ENCODE assay signal across 25 cellular contexts in the genomic region with DNA sequence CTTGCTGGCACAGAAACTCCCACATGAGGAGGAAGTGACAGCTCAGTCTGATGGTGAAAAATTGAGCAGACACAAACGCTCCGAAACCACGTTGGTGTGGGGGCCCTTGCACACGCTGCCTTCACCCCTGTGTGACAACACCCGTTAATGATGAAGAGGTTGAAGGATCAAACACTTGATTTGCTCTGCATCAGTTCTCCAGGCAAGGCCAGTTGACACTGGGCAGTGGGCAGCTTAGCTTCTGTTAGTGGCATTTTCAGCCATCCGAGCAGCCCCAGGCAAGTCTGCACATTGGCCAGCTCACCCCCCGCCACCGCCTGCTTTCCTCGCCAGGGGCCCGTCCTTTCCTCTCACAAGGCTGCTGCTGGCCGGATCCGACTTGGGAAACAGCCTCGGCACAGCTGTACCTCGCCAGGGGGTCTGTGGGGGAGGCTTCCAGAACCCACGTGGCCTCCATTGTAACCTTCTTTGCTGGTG.
A peak's percentile ranks its signal among the peaks of the same experiment; 100 is the strongest.
DNase-seq lines count a peak whose midpoint lies in the region; ATAC-seq lines count a peak whose summit lies in the region.
"Had no signal": no experiment of that assay in that cellular context is flagged by ENCODE, and none has a peak within 500 bp of the region (broad histone marks: within the 10 kb centered on the region; RNA-seq: fewer than 3 reads in every experiment).

No MANE protein-coding gene starts in this region.

- POLR2A ChIA-PET in activated CD4-positive, alpha-beta T cell treated with anti-CD3 and anti-CD28 coated beads for 36 hours (lab: Charles Lee): interaction anchor here (0.6 kb wide), 1 partner anchor 1015 kb away, joined by 4 read pairs; no protein-coding TSS in a partner anchor

- H2BK15ac ChIP-seq in mesendoderm (replicated peaks; ENCODE audit: low read depth): no peak overlapping the region

- WGBS in mesendoderm (ENCODE audit: extremely low coverage, insufficient coverage, low lambda C conversion rate): no CpG with 5 or more reads among the region's 15 CpGs

- CTCF ChIA-PET in activated CD4-positive, alpha-beta T cell treated with anti-CD3 and anti-CD28 coated beads for 36 hours (lab: Charles Lee): interaction anchor here (0.5 to 1.1 kb wide), 4 partner anchors 59 to 352 kb away, joined by 4 to 5 read pairs (median 4); a partner anchor contains a TSS

- H4K5ac ChIP-seq in mesendoderm (ENCODE audit: low read length): no peak overlapping the region

- H3K56ac ChIP-seq in mesendoderm (ENCODE audit: low read length): no peak overlapping the region

- H3K27me3 Mint-ChIP-seq in activated CD4-positive, alpha-beta T cell treated with anti-CD3 and anti-CD28 coated beads for 36 hours: peaks cover 3% of the 10 kb centered on the region
- H3K27me3 Mint-ChIP-seq: activated CD4-positive, alpha-beta T cell treated with anti-CD3 and anti-CD28 coated beads, Interleukin-2, amount 10 ng/mL, durations not matched to agents 24 days and 14 days had no signal

- H3K9ac ChIP-seq in mesendoderm (ENCODE audit: low read length): no peak overlapping the region

- H3K79me2 ChIP-seq in mesendoderm (ENCODE audit: control insufficient read depth, insufficient read depth, low read length): no peaks in the 10 kb centered on the region

- H3K23ac ChIP-seq in mesendoderm (ENCODE audit: low read length): peak overlapping the region; percentile 18

- peaks cover 4% of the 10 kb centered on the region for H3K4me1 Mint-ChIP-seq in activated CD4-positive, alpha-beta T cell treated with anti-CD3 and anti-CD28 coated beads for 36 hours
- H3K4me1 Mint-ChIP-seq: activated CD4-positive, alpha-beta T cell treated with anti-CD3 and anti-CD28 coated beads, Interleukin-2, amount 10 ng/mL, durations not matched to agents 24 days and 14 days; stimulated activated memory B cell treated with anti-CD40 and anti-IgM and Interleukin-4, amounts not matched to agents 10 μg/mL and 1 μg/mL and 100 μg/mL, for 72 hours had no signal

- no peak overlapping the region for H4K8ac ChIP-seq in mesendoderm (ENCODE audit: low read depth, low read length)

- H3K27ac ChIP-seq in mesendoderm (ENCODE audit: low read depth, low read length): no peak overlapping the region
- H3K27ac ChIP-seq: PC-9 had no signal

- no peak overlapping the region for H3K4me3 ChIP-seq in mesendoderm (ENCODE audit: low read length)
- H3K4me3 ChIP-seq: K562, PC-9 had no signal

- no peak overlapping the region for H3K4ac ChIP-seq in mesendoderm (ENCODE audit: low read depth, low read length)

- H3K36me3 ChIP-seq in mesendoderm (ENCODE audit: control insufficient read depth, insufficient read depth, low read length): no peaks in the 10 kb centered on the region

- peak; percentile 76 for ATAC-seq in activated CD4-positive, alpha-beta T cell treated with anti-CD3 and anti-CD28 coated beads for 36 hours
- no peak for ATAC-seq in GM21786 (IDR thresholded peaks at IDR 0.05; ENCODE audit: unreplicated experiment)
- no peak for ATAC-seq in GM18498 (IDR thresholded peaks at IDR 0.05; ENCODE audit: unreplicated experiment)
- ATAC-seq: K562; stimulated activated memory B cell treated with anti-CD40 and anti-IgM and Interleukin-4, amounts not matched to agents 10 μg/mL and 1 μg/mL and 100 μg/mL, for 72 hours had no signal

- no peaks in the 10 kb centered on the region for H3K36me3 Mint-ChIP-seq in activated CD4-positive, alpha-beta T cell treated with anti-CD3 and anti-CD28 coated beads for 36 hours (ENCODE audit: low read depth)
- H3K36me3 Mint-ChIP-seq: CD4-positive, CD25-positive, alpha-beta regulatory T cell; stimulated activated memory B cell treated with anti-CD40 and anti-IgM and Interleukin-4, amounts not matched to agents 10 μg/mL and 1 μg/mL and 100 μg/mL, for 72 hours had no signal

- no peak overlapping the region for H2BK120ac ChIP-seq in mesendoderm (ENCODE audit: low read depth, low read length)

- no peak overlapping the region for H3K4me3 Mint-ChIP-seq in activated CD4-positive, alpha-beta T cell treated with anti-CD3 and anti-CD28 coated beads for 36 hours
- H3K4me3 Mint-ChIP-seq: activated CD4-positive, alpha-beta T cell treated with anti-CD3 and anti-CD28 coated beads, Interleukin-2, amount 10 ng/mL, durations not matched to agents 24 days and 14 days; activated naive CD4-positive, alpha-beta T cell treated with anti-CD3 and anti-CD28 coated beads for 36 hours; CD4-positive, CD25-positive, alpha-beta regulatory T cell; neural crest cell; stimulated activated memory B cell treated with anti-CD40 and anti-IgM and Interleukin-4, amounts not matched to agents 10 μg/mL and 1 μg/mL and 100 μg/mL, for 72 hours had no signal

- H3K9me3 Mint-ChIP-seq in activated CD4-positive, alpha-beta T cell treated with anti-CD3 and anti-CD28 coated beads for 36 hours (ENCODE audit: low read depth): no peaks in the 10 kb centered on the region
- H3K9me3 Mint-ChIP-seq: activated CD4-positive, alpha-beta T cell treated with anti-CD3 and anti-CD28 coated beads, Interleukin-2, amount 10 ng/mL, durations not matched to agents 24 days and 14 days; activated naive CD4-positive, alpha-beta T cell treated with anti-CD3 and anti-CD28 coated beads for 36 hours; CD4-positive, CD25-positive, alpha-beta regulatory T cell; neural crest cell; stimulated activated memory B cell treated with anti-CD40 and anti-IgM and Interleukin-4, amounts not matched to agents 10 μg/mL and 1 μg/mL and 100 μg/mL, for 72 hours had no signal

- DNase-seq in activated CD4-positive, alpha-beta T cell treated with anti-CD3 and anti-CD28 coated beads for 36 hours: peak; percentile 39
- no peak for DNase-seq in activated CD4-positive, alpha-beta T cell treated with anti-CD3 and anti-CD28 coated beads for 1 hour
- DNase-seq in ELF-1 (ENCODE audit: low read depth, low spot score) (peak; percentile 49), NCI-H345 (lab: John Stamatoyannopoulos, UW) (peak; percentile 49), mesendoderm (no peak), NCI-H524 treated with DMSO at 0.1 percent for 48 hours (lab: John Stamatoyannopoulos, UW) (no peak)
- DNase-seq: ACHN; activated CD4-positive, alpha-beta T cell treated with anti-CD3 and anti-CD28 coated beads, Interleukin-2, amount 10 ng/mL, durations not matched to agents 24 days and 14 days; activated naive CD4-positive, alpha-beta T cell treated with anti-CD3 and anti-CD28 coated beads for 36 hours; anterior cingulate cortex; CD4-positive, CD25-positive, alpha-beta regulatory T cell; central memory CD4-positive, alpha-beta T cell; DMS53; erythroblast; midbrain; NCI-H1092; NCI-H2081 treated with DMSO at 0.1 percent for 48 hours; NCI-H774; PC-9; T-helper 9 cell had no signal

- H2BK5ac ChIP-seq in mesendoderm (ENCODE audit: low read length): no peak overlapping the region

- H3K4me1 ChIP-seq in mesendoderm (ENCODE audit: control insufficient read depth, low read depth, low read length): no peaks in the 10 kb centered on the region

- no peaks in the 10 kb centered on the region for H3K27me3 ChIP-seq in mesendoderm (ENCODE audit: insufficient read depth, low read length, poor library complexity)

- H2AK5ac ChIP-seq in mesendoderm (ENCODE audit: low read length): no peak overlapping the region

- no peak overlapping the region for H3K4me2 ChIP-seq in mesendoderm (ENCODE audit: low read length)
- H3K4me2 ChIP-seq: PC-9 had no signal

- no peaks in the 10 kb centered on the region for H3K79me1 ChIP-seq in mesendoderm (ENCODE audit: low read length)

- no peak overlapping the region for H3K18ac ChIP-seq in mesendoderm (ENCODE audit: low read length)

- intact Hi-C loops in activated CD4-positive, alpha-beta T cell treated with anti-CD3 and anti-CD28 coated beads for 36 hours (cut with DNase I, micrococcal nuclease): no loop called here

- H3K27ac Mint-ChIP-seq in activated CD4-positive, alpha-beta T cell treated with anti-CD3 and anti-CD28 coated beads for 36 hours: no peak overlapping the region
- H3K27ac Mint-ChIP-seq: activated CD4-positive, alpha-beta T cell treated with anti-CD3 and anti-CD28 coated beads, Interleukin-2, amount 10 ng/mL, durations not matched to agents 24 days and 14 days; activated naive CD4-positive, alpha-beta T cell treated with anti-CD3 and anti-CD28 coated beads for 36 hours; CD4-positive, CD25-positive, alpha-beta regulatory T cell; stimulated activated memory B cell treated with anti-CD40 and anti-IgM and Interleukin-4, amounts not matched to agents 10 μg/mL and 1 μg/mL and 100 μg/mL, for 72 hours had no signal

Comparison
In these comparisons a context has a peak if more than half of its experiments do, and no peak if none do; other contexts are left out.
1. DNase-seq: peak in activated CD4-positive, alpha-beta T cell treated with anti-CD3 and anti-CD28 coated beads for 36 hours (single experiment), ELF-1 (single experiment) and NCI-H345 (single experiment); none in activated CD4-positive, alpha-beta T cell treated with anti-CD3 and anti-CD28 coated beads for 1 hour (single experiment), mesendoderm (single experiment) and NCI-H524 treated with DMSO at 0.1 percent for 48 hours (single experiment).